ENCODE assay signal across 8 cellular contexts in the genomic region with DNA sequence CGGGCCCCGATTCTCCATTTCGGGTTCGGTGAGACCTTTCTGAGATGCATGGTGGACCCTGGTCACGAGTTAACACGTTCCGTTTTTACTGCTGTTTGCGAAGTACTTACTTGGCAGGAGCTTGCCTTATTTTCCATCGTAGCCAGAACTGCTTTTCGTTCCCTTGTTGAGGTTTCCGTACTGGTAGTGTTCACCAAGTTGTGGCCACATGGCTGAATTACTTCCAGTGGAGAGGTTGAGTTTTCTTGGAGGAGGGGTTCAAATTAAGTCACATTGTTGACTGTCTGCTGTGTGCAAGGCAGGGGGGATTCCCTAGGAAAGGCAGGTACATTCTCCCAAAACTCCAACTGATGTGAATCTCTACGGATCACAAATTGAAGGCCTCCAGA. TPM values are rescaled to one million over a fixed set of nuclear protein-coding genes. Genes with fewer than 3 reads are reported as not detected.
DNase-seq lines count a peak whose midpoint lies in the region; ATAC-seq and TF ChIP-seq lines count a peak whose summit lies in the region.

No MANE protein-coding gene starts in this region.

- H3K27me3 ChIP-seq in BE2C (no peaks in the 10 kb centered on the region), duodenal mucosa (ENCODE audit: control insufficient read depth in 1 of 2, insufficient read depth in 2 of 2, low read length in 2 of 2) (no peaks in the 10 kb centered on the region)

- no peak overlapping the region for H3K27ac ChIP-seq in duodenal mucosa (ENCODE audit: low read depth, low read length)

- peak overlapping the region; percentile 87 for H3K4me3 ChIP-seq in BE2C (ENCODE audit: low read depth, low read length)
- H3K4me3 ChIP-seq in NB4 (ENCODE audit: low read depth, low read length) = peak overlapping the region; percentile 54
- H3K4me3 ChIP-seq in duodenal mucosa (ENCODE audit: low read depth in 1 of 2, low read length in 2 of 2) = peak overlapping the region; percentile 76 to 85

- H3K36me3 Mint-ChIP-seq in naive thymus-derived CD8-positive, alpha-beta T cell = no peaks in the 10 kb centered on the region

- CTCF ChIA-PET in GM10248 (lab: Yijun Ruan, JAX) = interaction anchor here (1.0 to 9.0 kb wide), 7 partner anchors 8 to 75 kb away, joined by 3 to 82 read pairs (median 6); no protein-coding TSS in a partner anchor

- H3K9me3 ChIP-seq in BE2C (no peaks in the 10 kb centered on the region), duodenal mucosa (ENCODE audit: control insufficient read depth in 1 of 2, low read length in 2 of 2) (no peaks in the 10 kb centered on the region)

- no peak for TF ChIP-seq POLR2A in NB4 (IDR thresholded peaks at IDR 0.05; ENCODE audit: extremely low read depth, insufficient read length)

- peaks cover 0 to 2% (median 0%) of the 10 kb centered on the region in 9 donors for H3K9me3 Mint-ChIP-seq in naive thymus-derived CD8-positive, alpha-beta T cell

- DNase-seq in BE2C = no peak
- no peak for DNase-seq in NB4 (ENCODE audit: low read depth)
- peak in 1 of 10 donors; percentile 27 for DNase-seq in naive thymus-derived CD8-positive, alpha-beta T cell
- DNase-seq in HT-29 (ENCODE audit: low spot score) = no peak
- DNase-seq in GM10248 (ENCODE audit: extremely low spot score) = no peak

- H3K27ac Mint-ChIP-seq in naive thymus-derived CD8-positive, alpha-beta T cell = peak overlapping the region; percentile 86 to 98 (median 97)

- POLR2A ChIA-PET in naive thymus-derived CD8-positive, alpha-beta T cell (lab: Charles Lee) = interaction anchor here (0.7 to 7.9 kb wide), 11 partner anchors 12 to 1354 kb away, joined by 3 to 153 read pairs (median 5); partner anchors contain the start of gene SMNDC1
- POLR2A ChIA-PET in GM10248 (lab: Yijun Ruan, JAX) = interaction anchor here (0.7 kb wide), 2 partner anchors 10 to 93 kb away, joined by 3 to 6 read pairs; partner anchors contain the start of gene SMNDC1

- H3K36me3 ChIP-seq in BE2C (no peaks in the 10 kb centered on the region), duodenal mucosa (ENCODE audit: control insufficient read depth in 1 of 2, insufficient read depth in 2 of 2, low read length in 2 of 2) (no peaks in the 10 kb centered on the region)

- peaks cover 36 to 68% (median 48%) of the 10 kb centered on the region in 4 donors for H3K4me1 Mint-ChIP-seq in naive thymus-derived CD8-positive, alpha-beta T cell

- H3K9ac ChIP-seq in duodenal mucosa (ENCODE audit: low read depth in 1 of 2, low read length in 2 of 2) = peak overlapping the region; percentile 55 to 81

- ATAC-seq in naive thymus-derived CD8-positive, alpha-beta T cell = no peak
- ATAC-seq in HG03097 (IDR thresholded peaks at IDR 0.05; ENCODE audit: low FRiP score, unreplicated experiment) = no peak
- no peak for ATAC-seq in GM19351 (IDR thresholded peaks at IDR 0.05; ENCODE audit: unreplicated experiment)

- TF ChIP-seq CTCF in BE2C (IDR thresholded peaks at IDR 0.05; ENCODE audit: low read depth, low read length) (no peak), NB4 (IDR thresholded peaks at IDR 0.05; ENCODE audit: low read depth, low read length) (no peak), GM10248 (IDR thresholded peaks at IDR 0.05; ENCODE audit: control extremely low read depth, extremely low read depth, low read depth, missing control alignments) (no peak)

- H3K4me3 Mint-ChIP-seq in naive thymus-derived CD8-positive, alpha-beta T cell = peak overlapping the region; percentile 85 to 98 (median 94)

- peaks cover 8% of the 10 kb centered on the region; the same call in 1 of the 2 replicates for H3K4me1 ChIP-seq in BE2C
- peaks cover 30 to 47% of the 10 kb centered on the region in 2 donors for H3K4me1 ChIP-seq in duodenal mucosa (ENCODE audit: control insufficient read depth in 1 of 2, insufficient read depth in 2 of 2, low read length in 2 of 2)

- H3K27me3 Mint-ChIP-seq in naive thymus-derived CD8-positive, alpha-beta T cell = peaks cover 0 to 12% (median 11%) of the 10 kb centered on the region in 5 donors

RNA-seq across cellular contexts. Expression of gene MXI1, which starts 4.0 kb away (rescaled TPM):
- 28.4 TPM for polyA plus RNA-seq in BE2C (2012; ENCODE audit: insufficient read depth, insufficient read length, low read depth)
- total RNA-seq in naive thymus-derived CD8-positive, alpha-beta T cell = 10 to 100 TPM; 36.9 to 37.7 TPM
- polyA plus RNA-seq in naive thymus-derived CD8-positive, alpha-beta T cell = 10 to 100 TPM; 18.1 to 20.9 (median 20.1) TPM
- 18.1 and 19.8 TPM in 2 replicates for total RNA-seq in HT-29 (2014; rRNA removed; shearing (Covaris generic))
